In genomic region chr1:20788489-20788795, GRCh38 we compare ENCODE assay signal across 8 cellular contexts. TPM values are rescaled to one million over a fixed set of nuclear protein-coding genes. Genes with fewer than 3 reads are reported as not detected.
DNase-seq lines count a peak whose midpoint lies in the region; ATAC-seq lines count a peak whose summit lies in the region.

No MANE protein-coding gene starts in this region.

- no peaks in the 10 kb centered on the region for H3K36me3 Mint-ChIP-seq in stimulated activated naive CD8-positive, alpha-beta T cell treated with anti-CD3 and anti-CD28 coated beads, Interleukin-15, Interleukin-2, amounts not matched to agents 100 ng/mL and 50 ng/mL, for 24 hours (ENCODE audit: low read depth)
- H3K36me3 Mint-ChIP-seq in activated T-helper 17 cell treated with anti-CD3 and anti-CD28 coated beads, Interleukin-2, amount 50 U/mL, for 72 hours (ENCODE audit: low read depth): peaks cover 13% of the 10 kb centered on the region

- H3K9me3 ChIP-seq in muscle layer of colon (ENCODE audit: low read length): no peaks in the 10 kb centered on the region
- H3K9me3 ChIP-seq in effector memory CD4-positive, alpha-beta T cell (ENCODE audit: control insufficient read depth, low read length): no peaks in the 10 kb centered on the region

- no peaks in the 10 kb centered on the region for H3K27me3 Mint-ChIP-seq in stimulated activated naive CD8-positive, alpha-beta T cell treated with anti-CD3 and anti-CD28 coated beads, Interleukin-15, Interleukin-2, amounts not matched to agents 100 ng/mL and 50 ng/mL, for 24 hours
- no peaks in the 10 kb centered on the region for H3K27me3 Mint-ChIP-seq in activated T-helper 17 cell treated with anti-CD3 and anti-CD28 coated beads, Interleukin-2, amount 50 U/mL, for 72 hours

- peaks cover 15% of the 10 kb centered on the region for H3K4me1 ChIP-seq in muscle layer of colon (ENCODE audit: insufficient read depth, low read length)
- peaks cover 3% of the 10 kb centered on the region for H3K4me1 ChIP-seq in effector memory CD4-positive, alpha-beta T cell (ENCODE audit: control insufficient read depth, insufficient read depth, low read length, poor library complexity, severe bottlenecking)

- H3K4me1 Mint-ChIP-seq in stimulated activated naive CD8-positive, alpha-beta T cell treated with anti-CD3 and anti-CD28 coated beads, Interleukin-15, Interleukin-2, amounts not matched to agents 100 ng/mL and 50 ng/mL, for 24 hours (ENCODE audit: low read depth): peaks cover 30% of the 10 kb centered on the region
- H3K4me1 Mint-ChIP-seq in activated T-helper 17 cell treated with anti-CD3 and anti-CD28 coated beads, Interleukin-2, amount 50 U/mL, for 72 hours: peaks cover 7% of the 10 kb centered on the region

- H3K27me3 ChIP-seq in muscle layer of colon (ENCODE audit: control insufficient read depth in 1 of 2, insufficient read depth in 2 of 2, low read length in 2 of 2): no peaks in the 10 kb centered on the region
- H3K27me3 ChIP-seq in effector memory CD4-positive, alpha-beta T cell (replicated peaks; ENCODE audit: control insufficient read depth, insufficient read depth, low read length, poor library complexity, severe bottlenecking): no peaks in the 10 kb centered on the region

- peak overlapping the region; percentile 99 for H3K4me3 Mint-ChIP-seq in stimulated activated naive CD8-positive, alpha-beta T cell treated with anti-CD3 and anti-CD28 coated beads, Interleukin-15, Interleukin-2, amounts not matched to agents 100 ng/mL and 50 ng/mL, for 24 hours
- peak overlapping the region; percentile 92 for H3K4me3 Mint-ChIP-seq in activated T-helper 17 cell treated with anti-CD3 and anti-CD28 coated beads, Interleukin-2, amount 50 U/mL, for 72 hours

- no peaks in the 10 kb centered on the region for H3K36me3 ChIP-seq in muscle layer of colon (ENCODE audit: insufficient read depth, low read length)
- H3K36me3 ChIP-seq in effector memory CD4-positive, alpha-beta T cell (ENCODE audit: control insufficient read depth, insufficient read depth, low read length): no peaks in the 10 kb centered on the region

- DNase-seq in stimulated activated naive CD8-positive, alpha-beta T cell treated with anti-CD3 and anti-CD28 coated beads, Interleukin-15, Interleukin-2, amounts not matched to agents 100 U/mL and 50 U/mL, for 24 hours: no peak
- DNase-seq in effector memory CD4-positive, alpha-beta T cell: no peak
- no peak for DNase-seq in SIG-M5 (lab: John Stamatoyannopoulos, UW)
- no peak for DNase-seq in stimulated activated CD4-positive, alpha-beta T cell treated with anti-CD3 and anti-CD28 coated beads, Interleukin-2, amount 100 ng/mL, for 48 hours

- H3K27ac Mint-ChIP-seq in stimulated activated naive CD8-positive, alpha-beta T cell treated with anti-CD3 and anti-CD28 coated beads, Interleukin-15, Interleukin-2, amounts not matched to agents 100 ng/mL and 50 ng/mL, for 24 hours: peak overlapping the region; percentile 96
- peak overlapping the region; percentile 92 for H3K27ac Mint-ChIP-seq in activated T-helper 17 cell treated with anti-CD3 and anti-CD28 coated beads, Interleukin-2, amount 50 U/mL, for 72 hours

- H3K4me3 ChIP-seq in muscle layer of colon (ENCODE audit: low read depth in 1 of 2, low read length in 2 of 2): no peak overlapping the region
- H3K4me3 ChIP-seq in effector memory CD4-positive, alpha-beta T cell (ENCODE audit: insufficient read depth, low read depth, low read length, poor library complexity, severe bottlenecking): no peak overlapping the region

- H3K9ac ChIP-seq in muscle layer of colon (ENCODE audit: low read length): peak overlapping the region; percentile 76

- ATAC-seq in stimulated activated naive CD8-positive, alpha-beta T cell treated with anti-CD3 and anti-CD28 coated beads, Interleukin-15, Interleukin-2, amounts not matched to agents 100 U/mL and 50 U/mL, for 24 hours: no peak
- no peak for ATAC-seq in activated T-helper 17 cell treated with anti-CD3 and anti-CD28 coated beads, Interleukin-2, amount 50 U/mL, for 72 hours (replicated peaks)
- ATAC-seq in GM19455 (IDR thresholded peaks at IDR 0.05; ENCODE audit: unreplicated experiment): no peak

- H3K9me3 Mint-ChIP-seq in stimulated activated naive CD8-positive, alpha-beta T cell treated with anti-CD3 and anti-CD28 coated beads, Interleukin-15, Interleukin-2, amounts not matched to agents 100 ng/mL and 50 ng/mL, for 24 hours: no peaks in the 10 kb centered on the region
- H3K9me3 Mint-ChIP-seq in activated T-helper 17 cell treated with anti-CD3 and anti-CD28 coated beads, Interleukin-2, amount 50 U/mL, for 72 hours: no peaks in the 10 kb centered on the region

- H3K27ac ChIP-seq in muscle layer of colon (ENCODE audit: low read depth, low read length): no peak overlapping the region
- H3K27ac ChIP-seq in effector memory CD4-positive, alpha-beta T cell (ENCODE audit: insufficient read depth, low read length, poor library complexity, severe bottlenecking): no peak overlapping the region

RNA-seq across cellular contexts. Expression of gene HP1BP3, which starts 1.3 kb away (rescaled TPM):
- total RNA-seq in activated T-helper 17 cell treated with anti-CD3 and anti-CD28 coated beads, Interleukin-2, amount 50 U/mL, for 72 hours: 100 to 1,000 TPM; 223 to 244 TPM

RNA-seq across cellular contexts. Expression of gene SH2D5, which starts 55.9 kb away (rescaled TPM):
- under 1 TPM in 1 of 2 donors, not detected in 1; 0.06 TPM for total RNA-seq in activated T-helper 17 cell treated with anti-CD3 and anti-CD28 coated beads, Interleukin-2, amount 50 U/mL, for 72 hours
